Comparison of ENCODE assay signal across 8 cellular contexts in genomic region chr6:53725791-53726575, GRCh38.
DNase-seq lines count a peak whose midpoint lies in the region; ATAC-seq and TF ChIP-seq lines count a peak whose summit lies in the region.

No MANE protein-coding gene starts in this region.

- H2AFZ ChIP-seq in neuronal stem cell (ENCODE audit: low read length) = peak overlapping the region; percentile 74

- H3K18ac ChIP-seq in neuronal stem cell (ENCODE audit: low read length) = no peak overlapping the region

- no peak overlapping the region for H2BK12ac ChIP-seq in neuronal stem cell (ENCODE audit: low read length)

- H2BK120ac ChIP-seq in neuronal stem cell (ENCODE audit: low read depth, low read length) = no peak overlapping the region

- no peaks in the 10 kb centered on the region for H3K79me1 ChIP-seq in neuronal stem cell (ENCODE audit: low read depth, low read length)

- no peak overlapping the region for H4K91ac ChIP-seq in neuronal stem cell (ENCODE audit: low read depth, low read length, poor library complexity)

- H3K4me3 ChIP-seq in Peyer's patch (no peak overlapping the region), fibroblast of mammary gland (ENCODE audit: control insufficient read depth, low read depth, low read length) (no peak overlapping the region), neuronal stem cell (ENCODE audit: low read length in 2 of 2) (no peak overlapping the region)

- ATAC-seq in GM21576 (IDR thresholded peaks at IDR 0.05; ENCODE audit: unreplicated experiment) = peak; percentile 82

- peaks cover 0 to 8% (median 0%) of the 10 kb centered on the region in 4 donors for H3K4me1 ChIP-seq in Peyer's patch
- peaks cover 3 to 7% of the 10 kb centered on the region in 2 donors for H3K4me1 ChIP-seq in neuronal stem cell (ENCODE audit: control insufficient read depth in 2 of 2, insufficient read depth in 1 of 2, low read depth in 1 of 2, low read length in 2 of 2)

- H3K27ac ChIP-seq in Peyer's patch = no peak overlapping the region
- no peak overlapping the region for H3K27ac ChIP-seq in neuronal stem cell (replicated peaks; ENCODE audit: low read length)

- H2BK5ac ChIP-seq in neuronal stem cell (ENCODE audit: low read length) = no peak overlapping the region

- no peak for TF ChIP-seq POLR2A in Peyer's patch (IDR thresholded peaks at IDR 0.05)

- no peak overlapping the region for H3K23ac ChIP-seq in neuronal stem cell (ENCODE audit: low read depth, low read length, poor library complexity)

- no peak overlapping the region for H4K8ac ChIP-seq in neuronal stem cell (ENCODE audit: low read depth, low read length)

- no peak overlapping the region for H3K4ac ChIP-seq in neuronal stem cell (ENCODE audit: low read length)

- H2AK5ac ChIP-seq in neuronal stem cell (ENCODE audit: low read depth, low read length) = no peak overlapping the region

- no peaks in the 10 kb centered on the region for H3K9me3 ChIP-seq in Peyer's patch
- no peaks in the 10 kb centered on the region for H3K9me3 ChIP-seq in neuronal stem cell (replicated peaks in 1 of 2; ENCODE audit: control insufficient read depth in 2 of 2, insufficient read depth in 1 of 2, low read depth in 1 of 2, low read length in 2 of 2)

- no peak overlapping the region for H2BK15ac ChIP-seq in neuronal stem cell (ENCODE audit: low read length)

- no peaks in the 10 kb centered on the region for H3K36me3 ChIP-seq in Peyer's patch
- H3K36me3 ChIP-seq in neuronal stem cell (replicated peaks in 1 of 2; ENCODE audit: control insufficient read depth in 2 of 2, insufficient read depth in 2 of 2, low read length in 2 of 2) = no peaks in the 10 kb centered on the region

- no CpG with 5 or more reads among the region's 18 CpGs for WGBS in neuronal stem cell (ENCODE audit: extremely low coverage in 2 of 2, insufficient read length in 2 of 2, insufficient replicate concordance in 1 of 2), 2 donors

- H3K4me2 ChIP-seq in neuronal stem cell (ENCODE audit: insufficient read depth, low read length, poor library complexity, severe bottlenecking) = no peak overlapping the region

- DNase-seq in DMS53 treated with DMSO at 0.1 percent for 48 hours (lab: John Stamatoyannopoulos, UW; ENCODE audit: unreplicated experiment) (peak; percentile 78), KG1 (lab: John Stamatoyannopoulos, UW) (peak; percentile 56), Peyer's patch (peak; percentile 70 to 90 (median 83)), fibroblast of mammary gland (ENCODE audit: low read depth) (peak; percentile 64), neuronal stem cell (ENCODE audit: low spot score) (peak; percentile 67), superior temporal gyrus (ENCODE audit: extremely low spot score) (peak; percentile 87)
- peak; percentile 85 to 87 for DNase-seq in activated T-cell treated with anti-CD3 and anti-CD28 coated beads, Interleukin-2, amount 50 U/mL, for 48 hours

- H3K27me3 ChIP-seq in Peyer's patch (no peaks in the 10 kb centered on the region), neuronal stem cell (ENCODE audit: control insufficient read depth in 3 of 3, insufficient read depth in 3 of 3, low read depth in 1 of 3, low read length in 3 of 3) (no peaks in the 10 kb centered on the region)

- H3K9ac ChIP-seq in neuronal stem cell (ENCODE audit: low read depth, low read length, poor library complexity) = no peak overlapping the region

- no peak overlapping the region for H3K14ac ChIP-seq in neuronal stem cell (ENCODE audit: low read length)

- TF ChIP-seq CTCF in Peyer's patch (IDR thresholded peaks at IDR 0.05) (peak; percentile 74 to 97 (median 90)), fibroblast of mammary gland (conservative IDR thresholded peaks at IDR 0.05; ENCODE audit: control insufficient read depth, insufficient read depth, low read depth, low read length) (peak; percentile 92)
